ENCODE assay signal across 26 cellular contexts in the genomic region with DNA sequence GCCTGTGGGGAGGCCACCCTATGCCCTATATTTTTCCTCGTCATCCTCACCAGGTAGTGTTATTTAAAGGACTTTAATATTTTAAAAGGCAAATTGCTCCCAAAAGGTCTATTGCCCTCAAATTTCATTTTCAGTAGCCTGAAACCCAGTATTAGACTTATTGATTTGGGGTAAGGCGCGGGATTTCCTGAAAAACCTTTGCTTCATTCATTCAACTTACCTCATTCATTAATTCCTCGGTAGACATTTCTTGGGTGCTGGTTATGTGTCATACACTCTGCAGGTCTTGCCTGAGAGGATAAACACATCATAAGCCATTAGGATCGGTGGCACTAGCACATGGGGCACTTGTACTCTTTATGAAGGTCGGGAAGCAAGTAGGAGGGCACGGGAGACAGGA.
A peak's percentile ranks its signal among the peaks of the same experiment; 100 is the strongest.
DNase-seq lines count a peak whose midpoint lies in the region; ATAC-seq, FAIRE-seq and TF ChIP-seq lines count a peak whose summit lies in the region.
"Had no signal": no experiment of that assay in that cellular context is flagged by ENCODE, and none has a peak within 500 bp of the region (broad histone marks: within the 10 kb centered on the region; RNA-seq: fewer than 3 reads in every experiment).

No MANE protein-coding gene starts in this region.

- H3K36me3 Mint-ChIP-seq in activated CD8-positive, alpha-beta T cell treated with anti-CD3 and anti-CD28 coated beads, Interleukin-2, amount 10 ng/mL, durations not matched to agents 7 days and 5 days (ENCODE audit: low read depth): peaks cover 19% of the 10 kb centered on the region
- H3K36me3 Mint-ChIP-seq in Caco-2 (ENCODE audit: insufficient read depth, unreplicated experiment): peaks cover 8% of the 10 kb centered on the region
- H3K36me3 Mint-ChIP-seq: CD8-positive, alpha-beta T cell; mesothelial cell of epicardium had no signal

- H3K4me1 ChIP-seq in A549 (peaks cover 58% of the 10 kb centered on the region), mesenchymal stem cell (ENCODE audit: control insufficient read depth, insufficient read depth, low read depth, low read length) (peaks cover 13% of the 10 kb centered on the region), Caco-2 (peaks cover 54% of the 10 kb centered on the region)
- peaks cover 4 to 57% (median 9%) of the 10 kb centered on the region in 10 experiments; a peak in 15 of 20 replicates for H3K4me1 ChIP-seq in BLaER1 treated with 17β-estradiol and CSF1 and Interleukin-3, amounts not matched to agents 10 nM and 100 nM

- H4K20me1 ChIP-seq in BLaER1 treated with 17β-estradiol and CSF1 and Interleukin-3, amounts not matched to agents 10 nM and 100 nM: no peaks in the 10 kb centered on the region

- no peaks in the 10 kb centered on the region for H3K27me3 Mint-ChIP-seq in activated CD8-positive, alpha-beta T cell treated with anti-CD3 and anti-CD28 coated beads, Interleukin-2, amount 10 ng/mL, durations not matched to agents 7 days and 5 days (ENCODE audit: low read depth)
- H3K27me3 Mint-ChIP-seq in Caco-2 (ENCODE audit: insufficient read depth, unreplicated experiment): no peaks in the 10 kb centered on the region
- H3K27me3 Mint-ChIP-seq: central memory CD8-positive, alpha-beta T cell had no signal

- BruUV-seq in Caco-2 (replicated peaks; lab: Mats Ljungman, UMichigan): no TSS peak

- DNase-seq in A549 (ENCODE audit: low read depth in 1 of 2, low spot score in 1 of 2) (no peak), mesenchymal stem cell (no peak), Caco-2 (no peak)
- DNase-seq in activated CD8-positive, alpha-beta T cell treated with anti-CD3 and anti-CD28 coated beads, Interleukin-2, amount 10 ng/mL, durations not matched to agents 7 days and 5 days: no peak
- DNase-seq in effector CD8-positive, alpha-beta T cell (lab: John Stamatoyannopoulos, UW): no peak
- DNase-seq: activated naive CD4-positive, alpha-beta T cell treated with Interleukin-2 at 50 U/mL for 16 hours; CD8-positive, alpha-beta T cell; DMS53; dorsolateral prefrontal cortex; GDM1; heart left ventricle; NCI-H1105; NCI-H2029; NCI-H2227 treated with DMSO at 0.1 percent for 48 hours; NCI-H774; nephron progenitor cell; posterior cingulate gyrus; stimulated activated naive CD4-positive, alpha-beta T cell had no signal

- H3K79me1 ChIP-seq in mesenchymal stem cell (replicated peaks; ENCODE audit: low read length, poor library complexity, severe bottlenecking): no peaks in the 10 kb centered on the region

- no peak for TF ChIP-seq CTCF in A549 (IDR thresholded peaks at IDR 0.05)
- TF ChIP-seq CTCF in Caco-2 (IDR thresholded peaks at IDR 0.05; ENCODE audit: insufficient read depth in 1 of 2, low read depth in 1 of 2, low read length in 1 of 2, severe bottlenecking in 1 of 2, unreplicated experiment in 1 of 2): no peak

- 87% methylated on average over 7 of the region's 7 CpGs for WGBS in A549 (ENCODE audit: missing lambda C conversion rate)
- WGBS in mesenchymal stem cell: 95% methylated on average over 6 of the region's 7 CpGs

- H4K8ac ChIP-seq in mesenchymal stem cell (ENCODE audit: low read length): no peak overlapping the region

- no peak overlapping the region for H2BK120ac ChIP-seq in mesenchymal stem cell (ENCODE audit: low read depth, low read length)

- H3K4me2 ChIP-seq in A549: peak overlapping the region; percentile 57; the same call in 2 of the 3 replicates
- H3K4me2 ChIP-seq in BLaER1 treated with 17β-estradiol and CSF1 and Interleukin-3, amounts not matched to agents 10 nM and 100 nM: peak overlapping the region in 6 of 11 experiments; percentile 7 to 52 (median 38); a peak in 7 of 22 replicates
- no peak overlapping the region for H3K4me2 ChIP-seq in mesenchymal stem cell (ENCODE audit: low read length, poor library complexity, severe bottlenecking)

- H3K27ac ChIP-seq in A549: peak overlapping the region; percentile 69 to 80
- no peak overlapping the region for H3K27ac ChIP-seq in BLaER1 treated with 17β-estradiol and CSF1 and Interleukin-3, amounts not matched to agents 10 nM and 100 nM
- no peak overlapping the region for H3K27ac ChIP-seq in mesenchymal stem cell (ENCODE audit: low read length, poor library complexity, severe bottlenecking)

- no peak overlapping the region for H2BK15ac ChIP-seq in mesenchymal stem cell (ENCODE audit: low read depth, poor library complexity, severe bottlenecking)

- H3K27ac Mint-ChIP-seq in activated CD8-positive, alpha-beta T cell treated with anti-CD3 and anti-CD28 coated beads, Interleukin-2, amount 10 ng/mL, durations not matched to agents 7 days and 5 days: peak overlapping the region; percentile 74
- H3K27ac Mint-ChIP-seq in Caco-2 (ENCODE audit: unreplicated experiment): no peak overlapping the region
- H3K27ac Mint-ChIP-seq: CD8-positive, alpha-beta T cell; nephron progenitor cell had no signal

- POLR2A ChIA-PET in A549 (lab: Yijun Ruan, JAX): no interaction called here
- POLR2A ChIA-PET in activated CD8-positive, alpha-beta T cell treated with anti-CD3 and anti-CD28 coated beads, Interleukin-2, amount 10 ng/mL, durations not matched to agents 7 days and 5 days (lab: Charles Lee): interaction anchor here (0.9 to 5.5 kb wide), 3 partner anchors 9 to 20 kb away, joined by 3 to 40 read pairs (median 4); no protein-coding TSS in a partner anchor
- POLR2A ChIA-PET in Caco-2 (lab: Charles Lee): no interaction called here

- no peak for TF ChIP-seq POLR2A in A549 (IDR thresholded peaks at IDR 0.05; ENCODE audit: low read length)

- H3K14ac ChIP-seq in mesenchymal stem cell (ENCODE audit: low read length in 2 of 2): no peak overlapping the region

- no peak overlapping the region for H2AFZ ChIP-seq in mesenchymal stem cell (ENCODE audit: low read depth, low read length)

- H3K27me3 ChIP-seq in BLaER1 treated with 17β-estradiol and CSF1 and Interleukin-3, amounts not matched to agents 10 nM and 100 nM: no peaks in the 10 kb centered on the region
- H3K27me3 ChIP-seq in mesenchymal stem cell (ENCODE audit: control insufficient read depth in 1 of 2, insufficient read depth in 1 of 2, low read length in 2 of 2): no peaks in the 10 kb centered on the region
- H3K27me3 ChIP-seq in Caco-2 (replicated peaks; ENCODE audit: control insufficient read depth, insufficient read depth, low read length): no peaks in the 10 kb centered on the region
- H3K27me3 ChIP-seq: dorsolateral prefrontal cortex, heart left ventricle, tibial nerve had no signal

- H2BK12ac ChIP-seq in mesenchymal stem cell (ENCODE audit: low read length in 2 of 2): peak overlapping the region in 1 of 2 experiments; percentile 34

- intact Hi-C loops in Caco-2 (cut with micrococcal nuclease; ENCODE audit: unreplicated experiment): no loop called here

- no peak overlapping the region for H2BK5ac ChIP-seq in mesenchymal stem cell (ENCODE audit: low read depth, low read length, poor library complexity, severe bottlenecking)

- peak overlapping the region; percentile 79 for H2AK5ac ChIP-seq in mesenchymal stem cell (ENCODE audit: low read length, severe bottlenecking)

- ATAC-seq in A549 (no peak), GM21529 (IDR thresholded peaks at IDR 0.05; ENCODE audit: unreplicated experiment) (no peak), GM19395 (IDR thresholded peaks at IDR 0.05; ENCODE audit: unreplicated experiment) (no peak)
- ATAC-seq in activated CD8-positive, alpha-beta T cell treated with anti-CD3 and anti-CD28 coated beads, Interleukin-2, amount 10 ng/mL, durations not matched to agents 7 days and 5 days: no peak
- ATAC-seq: CD8-positive, alpha-beta T cell; heart left ventricle; Right ventricle myocardium inferior had no signal

- no peak overlapping the region for H4K91ac ChIP-seq in mesenchymal stem cell (ENCODE audit: low read length)

- H3K18ac ChIP-seq in mesenchymal stem cell (ENCODE audit: low read depth in 1 of 2, low read length in 2 of 2): no peak overlapping the region

- TF ChIP-seq RAD21 in A549 (conservative IDR thresholded peaks at IDR 0.05 in 1 of 2, IDR thresholded peaks at IDR 0.05 in 1 of 2): no peak

- H3K23ac ChIP-seq in mesenchymal stem cell (ENCODE audit: low read length in 2 of 2): no peak overlapping the region

- no peaks in the 10 kb centered on the region for H3K9me3 Mint-ChIP-seq in activated CD8-positive, alpha-beta T cell treated with anti-CD3 and anti-CD28 coated beads, Interleukin-2, amount 10 ng/mL, durations not matched to agents 7 days and 5 days (ENCODE audit: insufficient read depth)
- no peaks in the 10 kb centered on the region for H3K9me3 Mint-ChIP-seq in Caco-2 (ENCODE audit: unreplicated experiment)
- H3K9me3 Mint-ChIP-seq: CD8-positive, alpha-beta T cell; central memory CD8-positive, alpha-beta T cell; mesothelial cell of epicardium; nephron progenitor cell had no signal

- H3K9ac ChIP-seq in BLaER1 treated with 17β-estradiol and CSF1 and Interleukin-3, amounts not matched to agents 10 nM and 100 nM: no peak overlapping the region
- H3K9ac ChIP-seq in mesenchymal stem cell (ENCODE audit: low read length): no peak overlapping the region

- H3K36me3 ChIP-seq in BLaER1 treated with 17β-estradiol and CSF1 and Interleukin-3, amounts not matched to agents 10 nM and 100 nM: no peaks in the 10 kb centered on the region
- H3K36me3 ChIP-seq in mesenchymal stem cell (ENCODE audit: control insufficient read depth in 1 of 2, insufficient read depth in 2 of 2, low read depth in 1 of 2, low read length in 2 of 2) (no peaks in the 10 kb centered on the region), Caco-2 (ENCODE audit: control insufficient read depth, insufficient read depth, low read length) (no peaks in the 10 kb centered on the region)
- H3K36me3 ChIP-seq: heart left ventricle, tibial nerve had no signal

- H3K4me3 ChIP-seq in A549: no peak overlapping the region
- H3K4me3 ChIP-seq in BLaER1 treated with 17β-estradiol and CSF1 and Interleukin-3, amounts not matched to agents 10 nM and 100 nM: no peak overlapping the region
- no peak overlapping the region for H3K4me3 ChIP-seq in mesenchymal stem cell (ENCODE audit: insufficient read depth in 1 of 2, low read depth in 1 of 2, low read length in 2 of 2)
- no peak overlapping the region for H3K4me3 ChIP-seq in Caco-2 (ENCODE audit: low read depth, low read length)
- H3K4me3 ChIP-seq: dorsolateral prefrontal cortex, heart left ventricle, tibial nerve had no signal

- no peak overlapping the region for H3K4me3 Mint-ChIP-seq in activated CD8-positive, alpha-beta T cell treated with anti-CD3 and anti-CD28 coated beads, Interleukin-2, amount 10 ng/mL, durations not matched to agents 7 days and 5 days
- H3K4me3 Mint-ChIP-seq in Caco-2 (ENCODE audit: unreplicated experiment): no peak overlapping the region
- H3K4me3 Mint-ChIP-seq: CD8-positive, alpha-beta T cell; central memory CD8-positive, alpha-beta T cell; mesothelial cell of epicardium; nephron progenitor cell had no signal

- H3K9me3 ChIP-seq in A549 (no peaks in the 10 kb centered on the region), mesenchymal stem cell (ENCODE audit: control insufficient read depth, low read length) (no peaks in the 10 kb centered on the region), Caco-2 (no peaks in the 10 kb centered on the region)
- no peaks in the 10 kb centered on the region for H3K9me3 ChIP-seq in BLaER1 treated with 17β-estradiol and CSF1 and Interleukin-3, amounts not matched to agents 10 nM and 100 nM (replicated peaks in 1 of 11)
- H3K9me3 ChIP-seq: heart left ventricle, tibial nerve had no signal

- H3K4ac ChIP-seq in mesenchymal stem cell (ENCODE audit: low read depth in 1 of 2, low read length in 2 of 2): no peak overlapping the region

- H3K4me1 Mint-ChIP-seq in activated CD8-positive, alpha-beta T cell treated with anti-CD3 and anti-CD28 coated beads, Interleukin-2, amount 10 ng/mL, durations not matched to agents 7 days and 5 days (ENCODE audit: low read depth): peaks cover 46% of the 10 kb centered on the region
- H3K4me1 Mint-ChIP-seq in Caco-2 (ENCODE audit: low read depth, unreplicated experiment): peaks cover 50% of the 10 kb centered on the region
- H3K4me1 Mint-ChIP-seq: nephron progenitor cell had no signal

- no peak for FAIRE-seq in A549 (lab: Jason Lieb, UNC)
- FAIRE-seq: astrocyte had no signal

- no peak for TF ChIP-seq EP300 in A549 (IDR thresholded peaks at IDR 0.05)

- CTCF ChIA-PET in A549 (lab: Yijun Ruan, JAX): interaction anchor here (0.9 to 2.1 kb wide), 7 partner anchors 9 to 130 kb away, joined by 3 to 10 read pairs (median 4); no protein-coding TSS in a partner anchor
- CTCF ChIA-PET in activated CD8-positive, alpha-beta T cell treated with anti-CD3 and anti-CD28 coated beads, Interleukin-2, amount 10 ng/mL, durations not matched to agents 7 days and 5 days (lab: Charles Lee): interaction anchor here (1.0 to 1.8 kb wide), 5 partner anchors 13 to 130 kb away, joined by 3 to 10 read pairs (median 4); no protein-coding TSS in a partner anchor
- CTCF ChIA-PET in Caco-2 (lab: Charles Lee): no interaction called here

Comparison
In these comparisons a context has a peak if more than half of its experiments do, and no peak if none do; other contexts are left out.
1. H3K27ac ChIP-seq: peak in A549 (2 of 2); none in BLaER1 treated with 17β-estradiol and CSF1 and Interleukin-3, amounts not matched to agents 10 nM and 100 nM (0 of 11) and mesenchymal stem cell (single experiment).